ENCODE assay signal across 7 cellular contexts in genomic region chr3:155870945-155871745, GRCh38. TPM values are rescaled to one million over a fixed set of nuclear protein-coding genes. Genes with fewer than 3 reads are reported as not detected.
DNase-seq lines count a peak whose midpoint lies in the region; ATAC-seq and TF ChIP-seq lines count a peak whose summit lies in the region.

No MANE protein-coding gene starts in this region.

- no peak for TF ChIP-seq RAD21 in HCT116 (IDR thresholded peaks at IDR 0.05; ENCODE audit: low read depth)

- peak overlapping the region; percentile 86 for H3K18ac ChIP-seq in mesendoderm (ENCODE audit: low read length)

- peaks cover 18% of the 10 kb centered on the region for H3F3A ChIP-seq in MM.1S (ENCODE audit: insufficient read depth, low read length)

- TF ChIP-seq CTCF in HCT116 (IDR thresholded peaks at IDR 0.05 in 2 of 3, conservative IDR thresholded peaks at IDR 0.05 in 1 of 3; ENCODE audit: borderline replicate concordance in 1 of 3, insufficient read depth in 1 of 3, low read depth in 2 of 3, low read length in 2 of 3) (no peak), MM.1S (IDR thresholded peaks at IDR 0.05; ENCODE audit: low read length) (no peak)

- WGBS in mesendoderm (ENCODE audit: extremely low coverage, insufficient coverage, low lambda C conversion rate) = no CpG with 5 or more reads among the region's 85 CpGs

- peak overlapping the region; percentile 86 for H3K23ac ChIP-seq in mesendoderm (ENCODE audit: low read length)

- POLR2A ChIA-PET in HCT116 (lab: Charles Lee) = interaction anchor here (1.5 kb wide), 1 partner anchor 17 kb away, joined by 4 read pairs; the partner anchor contains the start of gene SLC33A1

- H2BK120ac ChIP-seq in mesendoderm (ENCODE audit: low read depth, low read length) = peak overlapping the region; percentile 22

- no peak for TF ChIP-seq POLR2A in HCT116 (IDR thresholded peaks at IDR 0.05; ENCODE audit: borderline replicate concordance, extremely low read depth, insufficient read depth, insufficient read length)

- peak overlapping the region; percentile 71 for H3K4ac ChIP-seq in mesendoderm (ENCODE audit: low read depth, low read length)

- H3K79me1 ChIP-seq in mesendoderm (ENCODE audit: low read length) = no peaks in the 10 kb centered on the region

- CTCF ChIA-PET in HCT116 (lab: Charles Lee) = interaction anchor here (2.9 kb wide), 1 partner anchor 65 kb away, joined by 11 read pairs; the partner anchor contains the start of gene C3orf33

- peaks cover 30% of the 10 kb centered on the region; the same call in 1 of the 2 replicates for H4K20me1 ChIP-seq in HCT116 (ENCODE audit: insufficient read depth)
- peaks cover 32% of the 10 kb centered on the region for H4K20me1 ChIP-seq in MM.1S (ENCODE audit: insufficient read depth, low read length)

- no peaks in the 10 kb centered on the region for H3K27me3 ChIP-seq in HCT116 (ENCODE audit: insufficient read depth, low read length)
- H3K27me3 ChIP-seq in MM.1S (replicated peaks; ENCODE audit: insufficient read depth, low read length) = no peaks in the 10 kb centered on the region
- H3K27me3 ChIP-seq in mesendoderm (ENCODE audit: insufficient read depth, low read length, poor library complexity) = no peaks in the 10 kb centered on the region

- no peak overlapping the region for H2BK15ac ChIP-seq in mesendoderm (replicated peaks; ENCODE audit: low read depth)

- H3K27ac ChIP-seq in HCT116 (ENCODE audit: low read depth, low read length) = peak overlapping the region; percentile 90
- H3K27ac ChIP-seq in MM.1S (ENCODE audit: low read length) = peak overlapping the region; percentile 87
- H3K27ac ChIP-seq in mesendoderm (ENCODE audit: low read depth, low read length) = peak overlapping the region; percentile 92

- no peaks in the 10 kb centered on the region for H3K36me3 ChIP-seq in HCT116 (ENCODE audit: control insufficient read depth in 1 of 2, insufficient read depth in 2 of 2, low read length in 2 of 2)
- no peaks in the 10 kb centered on the region for H3K36me3 ChIP-seq in MM.1S (replicated peaks; ENCODE audit: insufficient read depth, low read length)
- no peaks in the 10 kb centered on the region for H3K36me3 ChIP-seq in mesendoderm (ENCODE audit: control insufficient read depth, insufficient read depth, low read length)

- H3K4me3 ChIP-seq in HCT116 (replicated peaks in 1 of 2; ENCODE audit: low read depth in 1 of 2, low read length in 2 of 2) (peak overlapping the region; percentile 87 to 98), MM.1S (ENCODE audit: low read length) (peak overlapping the region; percentile 99), mesendoderm (ENCODE audit: low read length) (peak overlapping the region; percentile 63)

- H3K4me2 ChIP-seq in HCT116 (ENCODE audit: low read length) (peak overlapping the region; percentile 91), MM.1S (ENCODE audit: low read depth, low read length) (peak overlapping the region; percentile 88), mesendoderm (ENCODE audit: low read length) (peak overlapping the region; percentile 60)

- peak overlapping the region; percentile 100 for H3K56ac ChIP-seq in mesendoderm (ENCODE audit: low read length)

- H2BK5ac ChIP-seq in mesendoderm (ENCODE audit: low read length) = peak overlapping the region; percentile 67

- no peak overlapping the region for H2AK5ac ChIP-seq in mesendoderm (ENCODE audit: low read length)

- peak; percentile 33 for ATAC-seq in GM18498 (IDR thresholded peaks at IDR 0.05; ENCODE audit: unreplicated experiment)
- peak; percentile 33 for ATAC-seq in HCT116

- intact Hi-C loops in HCT116 (cut with micrococcal nuclease) = loop anchor here (1.0 to 5.0 kb wide), 2 partner anchors 17 to 124 kb away; partner anchors contain the start of genes PLCH1 and SLC33A1

- H3K9me3 ChIP-seq in HCT116 (ENCODE audit: control insufficient read depth in 1 of 2, insufficient read depth in 1 of 2, low read depth in 1 of 2, low read length in 2 of 2) = no peaks in the 10 kb centered on the region
- H3K9me3 ChIP-seq in MM.1S (replicated peaks; ENCODE audit: insufficient read depth, low read length) = no peaks in the 10 kb centered on the region

- H3K9ac ChIP-seq in HCT116 (ENCODE audit: low read length) = peak overlapping the region; percentile 100
- peak overlapping the region; percentile 97 for H3K9ac ChIP-seq in MM.1S (ENCODE audit: low read length)
- peak overlapping the region; percentile 82 for H3K9ac ChIP-seq in mesendoderm (ENCODE audit: low read length)

- RAD21 ChIA-PET in HCT116 (lab: Charles Lee; ENCODE audit: low non-redundant PET in 1 of 2, low total read pairs in 2 of 2, uncharacterized antibody in 2 of 2, unreplicated experiment in 2 of 2) = no interaction called here

- no peak for DNase-seq in HCT116 (ENCODE audit: low read depth, low spot score)
- DNase-seq in MM.1S = peak; percentile 59
- peak; percentile 57 to 63 for DNase-seq in activated CD4-positive, alpha-beta T cell treated with anti-CD3 and anti-CD28 coated beads, Interleukin-2, amount 50 U/mL, for 48 hours
- peak; percentile 80 for DNase-seq in ecto neural progenitor cell (ENCODE audit: low spot score)
- peak; percentile 52 for DNase-seq in mesendoderm
- DNase-seq in stimulated activated CD8-positive, alpha-beta memory T cell treated with anti-CD3 and anti-CD28 coated beads, Interleukin-15, amount 100 ng/mL, for 4 hours (ENCODE audit: low read depth in 2 of 2) = peak; percentile 6 to 22

- H2AFZ ChIP-seq in HCT116 (ENCODE audit: low read depth, low read length, poor library complexity, severe bottlenecking) = no peak overlapping the region
- peak overlapping the region; percentile 94 for H2AFZ ChIP-seq in MM.1S (ENCODE audit: low read length)

- H3K79me2 ChIP-seq in HCT116 (ENCODE audit: insufficient read depth, low read length) = peaks cover 56% of the 10 kb centered on the region
- H3K79me2 ChIP-seq in MM.1S (ENCODE audit: low read length) = peaks cover 57% of the 10 kb centered on the region
- peaks cover 40% of the 10 kb centered on the region for H3K79me2 ChIP-seq in mesendoderm (ENCODE audit: control insufficient read depth, insufficient read depth, low read length)

- no peak overlapping the region for H4K5ac ChIP-seq in mesendoderm (ENCODE audit: low read length)

- no TSS peak for BruUV-seq in HCT116 (replicated peaks; lab: Mats Ljungman, UMichigan)

- H4K8ac ChIP-seq in mesendoderm (ENCODE audit: low read depth, low read length) = no peak overlapping the region

- H3K4me1 ChIP-seq in HCT116 (ENCODE audit: control insufficient read depth in 1 of 2, insufficient read depth in 2 of 2, low read length in 2 of 2) = peaks cover 0 to 25% of the 10 kb centered on the region in 2 experiments; a peak in 3 of 4 replicates
- H3K4me1 ChIP-seq in MM.1S (ENCODE audit: low read length) = peaks cover 17% of the 10 kb centered on the region
- no peaks in the 10 kb centered on the region for H3K4me1 ChIP-seq in mesendoderm (ENCODE audit: control insufficient read depth, low read depth, low read length)

- H3K9me2 ChIP-seq in HCT116 (ENCODE audit: insufficient read depth) (no peaks in the 10 kb centered on the region), MM.1S (replicated peaks; ENCODE audit: insufficient read depth, low read length) (no peaks in the 10 kb centered on the region)

TF ChIP-seq in HCT116, 20 proteins besides CTCF, POLR2A, EP300 and RAD21 (continues in another document):
- TF ChIP-seq CBX3 (IDR thresholded peaks at IDR 0.05; ENCODE audit: low read depth) (no peak), TCF7L2 (IDR thresholded peaks at IDR 0.05; ENCODE audit: borderline replicate concordance, extremely low read depth, insufficient read depth, insufficient read length) (no peak), JUND (IDR thresholded peaks at IDR 0.05) (no peak), SIN3A (IDR thresholded peaks at IDR 0.05; ENCODE audit: low read depth) (no peak), ATF3 (IDR thresholded peaks at IDR 0.05) (no peak), ELF1 (IDR thresholded peaks at IDR 0.05; ENCODE audit: borderline replicate concordance, low read depth) (no peak), REST (IDR thresholded peaks at IDR 0.05; ENCODE audit: low read depth) (no peak), YY1 (IDR thresholded peaks at IDR 0.05; ENCODE audit: extremely low read depth, insufficient replicate concordance, low read depth, low read length) (no peak), MAX (IDR thresholded peaks at IDR 0.05) (peak; percentile 29)

RNA-seq across cellular contexts. Expression of gene GMPS, which starts 0.7 kb away (rescaled TPM):
- total RNA-seq in HCT116 (2021; ENCODE audit: unreplicated experiment) = 119 TPM
- polyA plus RNA-seq in HCT116 (2012) = 51.3 and 71.1 TPM in 2 replicates
- polyA plus RNA-seq in mesendoderm (2013, experiment 1 of 2) = 121 TPM
- polyA plus RNA-seq in mesendoderm (2013, experiment 2 of 2) = 120 TPM

RNA-seq across cellular contexts. Expression of gene SLC33A1, which starts 16.9 kb away (rescaled TPM):
- 23.3 TPM for total RNA-seq in HCT116 (2021; ENCODE audit: unreplicated experiment)
- 11.8 and 13.4 TPM in 2 replicates for polyA plus RNA-seq in HCT116 (2012)
- 15.6 TPM for polyA plus RNA-seq in mesendoderm (2013, experiment 1 of 2)
- polyA plus RNA-seq in mesendoderm (2013, experiment 2 of 2) = 15.5 TPM
